8 cellular contexts compared by ENCODE assay signal in genomic region chr18:76822510-76823165, GRCh38. TPM values are rescaled to one million over a fixed set of nuclear protein-coding genes. Genes with fewer than 3 reads are reported as not detected.
A peak's percentile ranks its signal among the peaks of the same experiment; 100 is the strongest.
DNase-seq lines count a peak whose midpoint lies in the region; ATAC-seq and TF ChIP-seq lines count a peak whose summit lies in the region.

Gene ZNF236 (plus strand): TSS chr18:76822557. CDS start chr18:76822608, 51 bp downstream.

- no peaks in the 10 kb centered on the region for H3K36me3 ChIP-seq in colonic mucosa

- peaks cover 6% of the 10 kb centered on the region for H3K4me1 ChIP-seq in colonic mucosa

- intact Hi-C loops in colonic mucosa (cut with DNase I), result no loop called here

- no peaks in the 10 kb centered on the region for H3K9me3 ChIP-seq in colonic mucosa

- DNase-seq in SKM-1 treated with dmso at 0.1 percent for 144 hours (lab: John Stamatoyannopoulos, UW; ENCODE audit: unreplicated experiment) (peak; percentile 73), SKM-1 (lab: John Stamatoyannopoulos, UW; ENCODE audit: unreplicated experiment) (no peak), NCI-H2107 treated with DMSO at 0.1 percent for 48 hours (lab: John Stamatoyannopoulos, UW; ENCODE audit: unreplicated experiment) (peak; percentile 23), colonic mucosa (peak; percentile 61), left kidney (ENCODE audit: low read depth, low spot score) (peak; percentile 93)
- DNase-seq in activated CD4-positive, alpha-beta T cell treated with anti-CD3 and anti-CD28 coated beads for 4 hours, result peak; percentile 69 to 72
- peak; percentile 51 for DNase-seq in stimulated activated CD4-positive, alpha-beta T cell treated with anti-CD3 and anti-CD28 coated beads, Interleukin-2, amount 100 ng/mL, for 4 hours (ENCODE audit: low read depth)

- no peaks in the 10 kb centered on the region for H3K27me3 ChIP-seq in colonic mucosa

- peak within 1 kb of the TSS; percentile 91 for H3K27ac ChIP-seq in colonic mucosa

- H3K4me3 ChIP-seq in colonic mucosa, result peak within 1 kb of the TSS; percentile 80

- no peak for TF ChIP-seq CTCF in colonic mucosa (IDR thresholded peaks at IDR 0.05)

- H3K9ac ChIP-seq in colonic mucosa (ENCODE audit: low read depth in 2 of 2, low read length in 2 of 2), result peak within 1 kb of the TSS; percentile 90 to 98

- ATAC-seq in HG02884 (IDR thresholded peaks at IDR 0.05; ENCODE audit: unreplicated experiment), result peak; percentile 30

RNA-seq across cellular contexts. Expression of gene ZNF236, which starts in this region (rescaled TPM):
- total RNA-seq in colonic mucosa, result 10 to 100 TPM in 1 of 2 donors, 1 to 10 TPM in 1; 9.7 to 16.9 TPM
